ENCODE assay signal across 29 cellular contexts in genomic region chr10:10397906-10398305, GRCh38.
"Had no signal": no experiment of that assay in that cellular context is flagged by ENCODE, and none has a peak within 500 bp of the region (broad histone marks: within the 10 kb centered on the region; RNA-seq: fewer than 3 reads in every experiment).

No MANE protein-coding gene starts in this region.

- DNase-seq: activated B cell treated with CpG ODN at 0.5 μM for 24 hours; activated CD4-positive, alpha-beta memory T cell treated with anti-CD3 and anti-CD28 coated beads for 36 hours; activated CD4-positive, alpha-beta T cell treated with anti-CD3 and anti-CD28 coated beads for 4 hours; activated CD4-positive, alpha-beta T cell treated with anti-CD3 and anti-CD28 coated beads, Interleukin-2, amount 10 ng/mL, durations not matched to agents 24 days and 14 days; activated CD4-positive, alpha-beta T cell treated with anti-CD3 and anti-CD28 coated beads, Interleukin-2, amount 50 U/mL, for 1 hour; activated CD4-positive, alpha-beta T cell treated with anti-CD3 and anti-CD28 coated beads, Interleukin-2, amount 50 U/mL, for 4 hours; activated CD4-positive, CD25-positive, alpha-beta regulatory T cell treated with anti-CD3 and anti-CD28 coated beads, Interleukin-2, amount 50 U/mL, for 72 hours; activated CD8-positive, alpha-beta memory T cell treated with anti-CD3 and anti-CD28 coated beads, Interleukin-2, amount 50 U/mL, for 4 hours; activated CD8-positive, alpha-beta T cell treated with anti-CD3 and anti-CD28 coated beads for 36 hours; activated effector memory CD4-positive, alpha-beta T cell treated with anti-CD3 and anti-CD28 coated beads, Interleukin-2, amount 50 U/mL, for 16 hours; activated gamma-delta T cell treated with Interleukin-2 at 50 U/mL for 16 hours; activated naive CD4-positive, alpha-beta T cell; activated naive CD4-positive, alpha-beta T cell treated with anti-CD3 and anti-CD28 coated beads for 36 hours; activated naive CD4-positive, alpha-beta T cell treated with anti-CD3 and anti-CD28 coated beads, Interleukin-2, amount 50 U/mL, for 16 hours; activated naive CD8-positive, alpha-beta T cell treated with anti-CD3 and anti-CD28 coated beads for 36 hours; activated T-cell treated with anti-CD3 and anti-CD28 coated beads for 4 hours; activated T-cell treated with anti-CD3 and anti-CD28 coated beads, Interleukin-2, amount 50 U/mL, for 1 hour; activated T-cell treated with anti-CD3 and anti-CD28 coated beads, Interleukin-2, amount 50 U/mL, for 4 hours; activated T-cell treated with anti-CD3 and anti-CD28 coated beads, Interleukin-2, amount 50 U/mL, for 72 hours; amygdala; anterior cingulate cortex; caudate nucleus; cerebellar nuclear complex; T-helper 1 cell; T-helper 2 cell; T-helper 9 cell had no signal

- H3K4me3 ChIP-seq: ascending aorta, cardiac muscle cell had no signal

- FAIRE-seq: TTC549 had no signal

- H3K27me3 ChIP-seq: ascending aorta, cardiac muscle cell had no signal

- H3K36me3 ChIP-seq: ascending aorta, cardiac muscle cell had no signal
